Comparison of ENCODE assay signal across 1 cellular context in genomic region chr12:6493580-6494350, GRCh38.
TF ChIP-seq lines count a peak whose summit lies in the region.

NCAPD2 (plus strand) TSS chr12:6494102; CDS start chr12:6495099, 997 bp downstream.

TF ChIP-seq in HEK293, 187 proteins besides CTCF, POLR2A, EP300 and RAD21 (continued from another document and continues in another):
- TF ChIP-seq ZNF768 (tag by site-specific recombination; IDR thresholded peaks at IDR 0.05) (no peak; the same call in 1 of the 2 replicates), ZNF23 (tag by site-specific recombination; IDR thresholded peaks at IDR 0.05; ENCODE audit: borderline replicate concordance) (no peak), ZNF280C (tag by site-specific recombination; IDR thresholded peaks at IDR 0.05) (no peak), ZNF398 (tag by site-specific recombination; IDR thresholded peaks at IDR 0.05) (peak; percentile 35; the same call in 1 of the 2 replicates), TSHZ1 (tag by site-specific recombination; IDR thresholded peaks at IDR 0.05; ENCODE audit: borderline replicate concordance) (no peak), ZNF248 (tag by site-specific recombination; IDR thresholded peaks at IDR 0.05) (no peak), ZNF302 (tag by site-specific recombination; IDR thresholded peaks at IDR 0.05; ENCODE audit: low read depth) (no peak), SP3 (tag by site-specific recombination; IDR thresholded peaks at IDR 0.05) (no peak), WT1 (tag by site-specific recombination; IDR thresholded peaks at IDR 0.05) (peak; percentile 38; the same call in 1 of the 2 replicates), ZBTB26 (tag by site-specific recombination; optimal IDR thresholded peaks at IDR 0.05) (peak; percentile 33), ZNF274 (IDR thresholded peaks at IDR 0.05; ENCODE audit: low read length) (no peak), ZNF274 (tag by site-specific recombination; IDR thresholded peaks at IDR 0.05; ENCODE audit: borderline replicate concordance) (no peak), ZBTB21 (tag by site-specific recombination; IDR thresholded peaks at IDR 0.05) (peak; percentile 42), PBX3 (CRISPR knock-in tag; IDR thresholded peaks at IDR 0.05) (no peak), ZNF777 (tag by site-specific recombination; IDR thresholded peaks at IDR 0.05; ENCODE audit: borderline replicate concordance) (0 out of 2 replicates have a peak, but pooled peaks have one; percentile 28), ZNF660 (tag by site-specific recombination; IDR thresholded peaks at IDR 0.05) (no peak), ZNF664 (tag by site-specific recombination; IDR thresholded peaks at IDR 0.05) (no peak), ZNF26 (tag by site-specific recombination; IDR thresholded peaks at IDR 0.05) (no peak), GLIS2 (tag by site-specific recombination; IDR thresholded peaks at IDR 0.05) (peak; percentile 74), KLF8 (tag by site-specific recombination; IDR thresholded peaks at IDR 0.05) (no peak), ZNF335 (tag by site-specific recombination; conservative IDR thresholded peaks at IDR 0.05) (peak; percentile 91), ZNF394 (tag by site-specific recombination; IDR thresholded peaks at IDR 0.05; ENCODE audit: borderline replicate concordance) (no peak), ZFP69B (tag by site-specific recombination; IDR thresholded peaks at IDR 0.05) (peak; percentile 15; the same call in 1 of the 2 replicates), BCL11B (tag by site-specific recombination; IDR thresholded peaks at IDR 0.05; ENCODE audit: low read depth) (peak; percentile 99), ZNF561 (tag by site-specific recombination; IDR thresholded peaks at IDR 0.05; ENCODE audit: borderline replicate concordance) (0 out of 2 replicates have a peak, but pooled peaks have one; percentile 32), KLF16 (tag by site-specific recombination; IDR thresholded peaks at IDR 0.05) (peak; percentile 15; the same call in 1 of the 2 replicates), OVOL3 (tag by site-specific recombination; IDR thresholded peaks at IDR 0.05) (peak; percentile 30; the same call in 1 of the 2 replicates), ZSCAN5A (tag by site-specific recombination; IDR thresholded peaks at IDR 0.05) (no peak), KLF7 (tag by site-specific recombination; IDR thresholded peaks at IDR 0.05; ENCODE audit: borderline replicate concordance) (no peak), ZNF600 (tag by site-specific recombination; IDR thresholded peaks at IDR 0.05) (peak; percentile 95), REST (tag by site-specific recombination; IDR thresholded peaks at IDR 0.05) (peak; percentile 41; the same call in 1 of the 2 replicates), PATZ1 (tag by site-specific recombination; IDR thresholded peaks at IDR 0.05) (peak; percentile 99), ZNF16 (tag by site-specific recombination; IDR thresholded peaks at IDR 0.05; ENCODE audit: low read depth) (no peak), ZNF510 (tag by site-specific recombination; IDR thresholded peaks at IDR 0.05; ENCODE audit: insufficient replicate concordance) (no peak), ZBTB17 (tag by site-specific recombination; IDR thresholded peaks at IDR 0.05) (peak; percentile 95), ZSCAN18 (tag by site-specific recombination; IDR thresholded peaks at IDR 0.05) (no peak), ZNF549 (tag by site-specific recombination; IDR thresholded peaks at IDR 0.05) (no peak), ZFP37 (tag by site-specific recombination; IDR thresholded peaks at IDR 0.05) (no peak), ZNF341 (tag by site-specific recombination; IDR thresholded peaks at IDR 0.05; ENCODE audit: low read depth) (no peak), ZNF843 (tag by site-specific recombination; IDR thresholded peaks at IDR 0.05) (peak; percentile 10; the same call in 1 of the 2 replicates)
